In genomic region chr11:16787035-16787744, GRCh38 we compare ENCODE assay signal across 24 cellular contexts. TPM values are rescaled to one million over a fixed set of nuclear protein-coding genes. Genes with fewer than 3 reads are reported as not detected.
A peak's percentile ranks its signal among the peaks of the same experiment; 100 is the strongest.
DNase-seq lines count a peak whose midpoint lies in the region; ATAC-seq and TF ChIP-seq lines count a peak whose summit lies in the region.
"Had no signal": no experiment of that assay in that cellular context is flagged by ENCODE, and none has a peak within 500 bp of the region (broad histone marks: within the 10 kb centered on the region; RNA-seq: fewer than 3 reads in every experiment).

No MANE protein-coding gene starts in this region.

- DNase-seq in PC-3 (peak; percentile 25), dermis microvascular lymphatic vessel endothelial cell (ENCODE audit: low read depth in 2 of 2) (peak; percentile 75 to 80), right lobe of liver (no peak), nucleus accumbens (lab: John Stamatoyannopoulos, UW) (no peak), left lung (no peak)
- no peak for DNase-seq in activated CD4-positive, alpha-beta T cell treated with anti-CD3 and anti-CD28 coated beads for 1 hour
- DNase-seq: activated CD4-positive, alpha-beta T cell treated with anti-CD3 and anti-CD28 coated beads for 48 hours; activated CD8-positive, alpha-beta memory T cell treated with anti-CD3 and anti-CD28 coated beads, Interleukin-2, amount 10 ng/mL, durations not matched to agents 7 days and 5 days; activated naive CD8-positive, alpha-beta T cell treated with anti-CD3 and anti-CD28 coated beads, Interleukin-2, amount 50 U/mL, for 24 hours; central memory CD4-positive, alpha-beta T cell; effector memory CD4-positive, alpha-beta T cell; foreskin melanocyte; hypothalamus; naive thymus-derived CD4-positive, alpha-beta T cell; NCI-H446 treated with DMSO at 0.1 percent for 48 hours; pancreas; stimulated activated naive CD8-positive, alpha-beta T cell treated with anti-CD3 and anti-CD28 coated beads, Interleukin-15, amount 100 ng/mL, for 72 hours; SW 1271 had no signal

- H2AFZ ChIP-seq in ACC112 (ENCODE audit: low read length, unreplicated experiment) (no peak overlapping the region), PC-3 (ENCODE audit: low read length) (no peak overlapping the region)

- POLR2A ChIA-PET in PC-3 (lab: Charles Lee; ENCODE audit: unreplicated experiment) = no interaction called here

- H3K9ac ChIP-seq in PC-3 (ENCODE audit: low read length) = no peak overlapping the region

- peak overlapping the region; percentile 81 for H3K27ac ChIP-seq in ACC112 (ENCODE audit: low read depth, low read length)
- H3K27ac ChIP-seq in PC-3 (ENCODE audit: low read length) = peak overlapping the region; percentile 67
- peak overlapping the region; percentile 37 to 61 (median 50) for H3K27ac ChIP-seq in right lobe of liver
- H3K27ac ChIP-seq in left lung = no peak overlapping the region
- H3K27ac ChIP-seq: C4-2B, pancreas had no signal

- BruUV-seq in PC-3 (replicated peaks; lab: Mats Ljungman, UMichigan) = no TSS peak

- H3F3A ChIP-seq in PC-3 (ENCODE audit: low read length, unreplicated experiment) = peaks cover 12% of the 10 kb centered on the region

- no peaks in the 10 kb centered on the region for H3K9me3 ChIP-seq in PC-3 (ENCODE audit: low read length)
- H3K9me3 ChIP-seq in right lobe of liver = no peaks in the 10 kb centered on the region
- no peaks in the 10 kb centered on the region for H3K9me3 ChIP-seq in left lung
- H3K9me3 ChIP-seq: pancreas, upper lobe of left lung had no signal

- H3K79me2 ChIP-seq in ACC112 (ENCODE audit: control insufficient read depth, insufficient read depth, low read length, unreplicated experiment) = no peaks in the 10 kb centered on the region
- no peaks in the 10 kb centered on the region for H3K79me2 ChIP-seq in PC-3 (ENCODE audit: low read length)

- H4K20me1 ChIP-seq in PC-3 (ENCODE audit: low read length) = no peaks in the 10 kb centered on the region

- TF ChIP-seq CTCF in PC-3 (conservative IDR thresholded peaks at IDR 0.05; ENCODE audit: low read depth, low read length) = no peak
- no peak for TF ChIP-seq CTCF in right lobe of liver (IDR thresholded peaks at IDR 0.05)
- TF ChIP-seq CTCF in left lung (IDR thresholded peaks at IDR 0.05) = no peak

- CTCF ChIA-PET in PC-3 (lab: Charles Lee) = interaction anchor here (0.7 kb wide), 1 partner anchor 138 kb away, joined by 3 read pairs; no protein-coding TSS in a partner anchor

- no peak for TF ChIP-seq POLR2A in right lobe of liver (IDR thresholded peaks at IDR 0.05)

- peak overlapping the region; percentile 61 for H3K4me2 ChIP-seq in PC-3 (ENCODE audit: low read length)

- WGBS in right lobe of liver (ENCODE audit: insufficient coverage, low coverage, low lambda C conversion rate, missing lambda C conversion rate) = 27% methylated on average over 7 of the region's 7 CpGs

- intact Hi-C loops in PC-3 (cut with micrococcal nuclease) = loop anchor here (5.0 kb wide), 1 partner anchor 275 kb away; no protein-coding TSS in a partner anchor
- intact Hi-C loops in right lobe of liver (cut with DNase I) = no loop called here
- intact Hi-C loops in left lung (cut with DNase I) = no loop called here

- H3K9me2 ChIP-seq in PC-3 (replicated peaks; ENCODE audit: low read length) = no peaks in the 10 kb centered on the region

- peak; percentile 9; the same call in 1 of the 2 replicates for ATAC-seq in PC-3
- peak in 3 of 4 donors; percentile 26 to 38 (median 28) for ATAC-seq in right lobe of liver
- ATAC-seq in HG03095 (IDR thresholded peaks at IDR 0.05; ENCODE audit: unreplicated experiment) = no peak
- no peak for ATAC-seq in left lung
- ATAC-seq: activated CD8-positive, alpha-beta memory T cell treated with anti-CD3 and anti-CD28 coated beads, Interleukin-2, amount 10 ng/mL, durations not matched to agents 7 days and 5 days; activated naive CD8-positive, alpha-beta T cell treated with anti-CD3 and anti-CD28 coated beads, Interleukin-2, amount 50 U/mL, for 24 hours; K562; naive thymus-derived CD4-positive, alpha-beta T cell; stimulated activated naive CD8-positive, alpha-beta T cell treated with anti-CD3 and anti-CD28 coated beads, Interleukin-15, amount 100 ng/mL, for 72 hours had no signal

- H3K27me3 ChIP-seq in ACC112 (ENCODE audit: insufficient read depth, low read length) = no peaks in the 10 kb centered on the region
- no peaks in the 10 kb centered on the region for H3K27me3 ChIP-seq in PC-3 (ENCODE audit: low read length)
- H3K27me3 ChIP-seq in right lobe of liver = no peaks in the 10 kb centered on the region
- no peaks in the 10 kb centered on the region for H3K27me3 ChIP-seq in left lung
- H3K27me3 ChIP-seq: pancreas, upper lobe of left lung had no signal

- H3K4me1 ChIP-seq in ACC112 (ENCODE audit: control insufficient read depth, insufficient read depth, low read length, unreplicated experiment) (peaks cover 49% of the 10 kb centered on the region), PC-3 (ENCODE audit: insufficient read depth, low read length) (peaks cover 50% of the 10 kb centered on the region), right lobe of liver (peaks cover 8 to 53% (median 26%) of the 10 kb centered on the region in 4 donors), left lung (peaks cover 15 to 59% of the 10 kb centered on the region in 2 donors)

- peak overlapping the region; percentile 10; the same call in 1 of the 2 replicates for H3K4me3 ChIP-seq in ACC112 (ENCODE audit: low read depth, low read length)
- H3K4me3 ChIP-seq in PC-3 (ENCODE audit: low read length) = no peak overlapping the region
- no peak overlapping the region for H3K4me3 ChIP-seq in right lobe of liver
- H3K4me3 ChIP-seq in left lung = no peak overlapping the region
- H3K4me3 ChIP-seq: K562, pancreas, skin epidermis, upper lobe of left lung had no signal

- H3K36me3 ChIP-seq in ACC112 (ENCODE audit: insufficient read depth, low read length) (no peaks in the 10 kb centered on the region), PC-3 (ENCODE audit: low read depth, low read length) (no peaks in the 10 kb centered on the region), right lobe of liver (no peaks in the 10 kb centered on the region), left lung (peaks cover 0 to 12% of the 10 kb centered on the region in 2 donors)

RNA-seq across cellular contexts. Expression of gene C11orf58, which starts 48.7 kb away (rescaled TPM):
- total RNA-seq in PC-3 (2014; rRNA removed) (157 and 181 TPM in 2 replicates), dermis microvascular lymphatic vessel endothelial cell (143 and 193 TPM in 2 replicates), right lobe of liver (10 to 100 TPM; 50.3 to 79.1 (median 56.9) TPM), left lung (10 to 100 TPM; 87.9 to 89.0 TPM)

Comparison
In these comparisons a context has a peak if more than half of its experiments do, and no peak if none do; other contexts are left out.
1. H3K27ac ChIP-seq: peak in ACC112 (single experiment), PC-3 (single experiment) and right lobe of liver (3 of 3); none in left lung (0 of 2).
2. ATAC-seq: peak in PC-3 (single experiment) and right lobe of liver (3 of 4); none in HG03095 (single experiment) and left lung (single experiment).
3. DNase-seq: peak in PC-3 (single experiment) and dermis microvascular lymphatic vessel endothelial cell (2 of 2); none in right lobe of liver (0 of 3), nucleus accumbens (0 of 56), activated CD4-positive, alpha-beta T cell treated with anti-CD3 and anti-CD28 coated beads for 1 hour (single experiment) and left lung (0 of 2).